ENCODE assay signal across 1 cellular context in genomic region chr3:89114841-89115223, GRCh38.
TF ChIP-seq lines count a peak whose summit lies in the region.

No MANE protein-coding gene starts in this region.

TF ChIP-seq in SK-N-SH, 30 proteins besides CTCF, POLR2A, EP300 and RAD21 (continued from another document):
- TF ChIP-seq USF1 (IDR thresholded peaks at IDR 0.05; ENCODE audit: borderline replicate concordance, low read depth) (no peak), FOSL2 (IDR thresholded peaks at IDR 0.05; ENCODE audit: borderline replicate concordance, low read depth) (no peak), MXI1 (IDR thresholded peaks at IDR 0.05; ENCODE audit: low read depth, low read length) (no peak), ELF1 (IDR thresholded peaks at IDR 0.05) (no peak), YY1 (IDR thresholded peaks at IDR 0.05; ENCODE audit: low read depth) (no peak), POLR2AphosphoS5 (IDR thresholded peaks at IDR 0.05; ENCODE audit: low read depth, low read length) (no peak)
- TF ChIP-seq, protein P1, sequence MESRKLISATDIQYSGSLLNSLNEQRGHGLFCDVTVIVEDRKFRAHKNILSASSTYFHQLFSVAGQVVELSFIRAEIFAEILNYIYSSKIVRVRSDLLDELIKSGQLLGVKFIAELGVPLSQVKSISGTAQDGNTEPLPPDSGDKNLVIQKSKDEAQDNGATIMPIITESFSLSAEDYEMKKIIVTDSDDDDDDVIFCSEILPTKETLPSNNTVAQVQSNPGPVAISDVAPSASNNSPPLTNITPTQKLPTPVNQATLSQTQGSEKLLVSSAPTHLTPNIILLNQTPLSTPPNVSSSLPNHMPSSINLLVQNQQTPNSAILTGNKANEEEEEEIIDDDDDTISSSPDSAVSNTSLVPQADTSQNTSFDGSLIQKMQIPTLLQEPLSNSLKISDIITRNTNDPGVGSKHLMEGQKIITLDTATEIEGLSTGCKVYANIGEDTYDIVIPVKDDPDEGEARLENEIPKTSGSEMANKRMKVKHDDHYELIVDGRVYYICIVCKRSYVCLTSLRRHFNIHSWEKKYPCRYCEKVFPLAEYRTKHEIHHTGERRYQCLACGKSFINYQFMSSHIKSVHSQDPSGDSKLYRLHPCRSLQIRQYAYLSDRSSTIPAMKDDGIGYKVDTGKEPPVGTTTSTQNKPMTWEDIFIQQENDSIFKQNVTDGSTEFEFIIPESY (IDR thresholded peaks at IDR 0.05; ENCODE audit: borderline replicate concordance, low read depth), result no peak
